Comparison of ENCODE assay signal across 1 cellular context in the genomic region with DNA sequence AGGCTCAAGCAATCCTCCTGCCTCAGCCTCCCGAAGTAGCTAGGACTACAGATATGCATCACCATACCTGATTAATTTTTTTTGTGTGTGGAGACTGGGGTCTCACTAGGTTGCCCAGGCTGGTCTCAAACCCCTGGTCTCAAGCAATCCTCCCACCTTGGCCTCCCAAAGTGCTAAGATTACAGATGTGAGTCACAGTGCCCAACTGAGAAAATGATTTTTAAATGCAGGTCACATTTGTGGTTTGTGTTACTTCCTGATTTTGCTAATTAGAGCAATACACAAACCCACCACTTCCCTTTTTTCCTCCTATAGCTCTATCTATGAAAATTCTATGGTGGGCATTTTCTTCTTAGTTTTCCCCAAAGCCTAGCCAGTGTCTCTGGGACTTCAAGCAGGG.
TF ChIP-seq lines count a peak whose summit lies in the region.

No MANE protein-coding gene starts in this region.

TF ChIP-seq in K562, 482 proteins besides CTCF, POLR2A, EP300 and RAD21 (continued from another document):
- TF ChIP-seq HLTF (IDR thresholded peaks at IDR 0.05) (no peak), ARID1B (IDR thresholded peaks at IDR 0.05) (peak; percentile 25; the same call in 1 of the 2 replicates), ZNF121 (CRISPR knock-in tag; conservative IDR thresholded peaks at IDR 0.05) (peak; percentile 97), ZNF785 (CRISPR knock-in tag; IDR thresholded peaks at IDR 0.05) (no peak), MTA3 (IDR thresholded peaks at IDR 0.05; ENCODE audit: borderline replicate concordance) (no peak), RBM25 (IDR thresholded peaks at IDR 0.05; ENCODE audit: low read depth, low read length, severe bottlenecking) (peak; percentile 36), MXI1 (IDR thresholded peaks at IDR 0.05; ENCODE audit: low read depth, low read length) (no peak), JUND (IDR thresholded peaks at IDR 0.05; ENCODE audit: borderline replicate concordance, low read depth, low read length) (peak; percentile 39; the same call in 1 of the 2 replicates), JUND (tag; IDR thresholded peaks at IDR 0.05; ENCODE audit: borderline replicate concordance, low read depth, low read length) (peak; percentile 21; the same call in 1 of the 3 replicates), HDAC2 (IDR thresholded peaks at IDR 0.05) (peak; percentile 54; the same call in 1 of the 2 replicates), RNF2 (IDR thresholded peaks at IDR 0.05) (peak; percentile 57; the same call in 1 of the 2 replicates), SPI1 (IDR thresholded peaks at IDR 0.05; ENCODE audit: borderline replicate concordance, low read depth, low read length) (peak; percentile 99), ESRRA (IDR thresholded peaks at IDR 0.05; ENCODE audit: borderline replicate concordance, low read depth) (peak; percentile 78; the same call in 1 of the 2 replicates), KDM1A (IDR thresholded peaks at IDR 0.05) (peak; percentile 88 to 91), CBFA2T3 (IDR thresholded peaks at IDR 0.05) (0 out of 2 replicates have a peak, but pooled peaks have one; percentile 16), BCOR (IDR thresholded peaks at IDR 0.05) (peak; percentile 11; the same call in 1 of the 2 replicates), GABPB1 (CRISPR knock-in tag; IDR thresholded peaks at IDR 0.05) (no peak)
- TF ChIP-seq, protein P1, sequence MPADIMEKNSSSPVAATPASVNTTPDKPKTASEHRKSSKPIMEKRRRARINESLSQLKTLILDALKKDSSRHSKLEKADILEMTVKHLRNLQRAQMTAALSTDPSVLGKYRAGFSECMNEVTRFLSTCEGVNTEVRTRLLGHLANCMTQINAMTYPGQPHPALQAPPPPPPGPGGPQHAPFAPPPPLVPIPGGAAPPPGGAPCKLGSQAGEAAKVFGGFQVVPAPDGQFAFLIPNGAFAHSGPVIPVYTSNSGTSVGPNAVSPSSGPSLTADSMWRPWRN (IDR thresholded peaks at IDR 0.05; ENCODE audit: low read depth): peak; percentile 77; the same call in 1 of the 2 replicates
- TF ChIP-seq, protein P2, sequence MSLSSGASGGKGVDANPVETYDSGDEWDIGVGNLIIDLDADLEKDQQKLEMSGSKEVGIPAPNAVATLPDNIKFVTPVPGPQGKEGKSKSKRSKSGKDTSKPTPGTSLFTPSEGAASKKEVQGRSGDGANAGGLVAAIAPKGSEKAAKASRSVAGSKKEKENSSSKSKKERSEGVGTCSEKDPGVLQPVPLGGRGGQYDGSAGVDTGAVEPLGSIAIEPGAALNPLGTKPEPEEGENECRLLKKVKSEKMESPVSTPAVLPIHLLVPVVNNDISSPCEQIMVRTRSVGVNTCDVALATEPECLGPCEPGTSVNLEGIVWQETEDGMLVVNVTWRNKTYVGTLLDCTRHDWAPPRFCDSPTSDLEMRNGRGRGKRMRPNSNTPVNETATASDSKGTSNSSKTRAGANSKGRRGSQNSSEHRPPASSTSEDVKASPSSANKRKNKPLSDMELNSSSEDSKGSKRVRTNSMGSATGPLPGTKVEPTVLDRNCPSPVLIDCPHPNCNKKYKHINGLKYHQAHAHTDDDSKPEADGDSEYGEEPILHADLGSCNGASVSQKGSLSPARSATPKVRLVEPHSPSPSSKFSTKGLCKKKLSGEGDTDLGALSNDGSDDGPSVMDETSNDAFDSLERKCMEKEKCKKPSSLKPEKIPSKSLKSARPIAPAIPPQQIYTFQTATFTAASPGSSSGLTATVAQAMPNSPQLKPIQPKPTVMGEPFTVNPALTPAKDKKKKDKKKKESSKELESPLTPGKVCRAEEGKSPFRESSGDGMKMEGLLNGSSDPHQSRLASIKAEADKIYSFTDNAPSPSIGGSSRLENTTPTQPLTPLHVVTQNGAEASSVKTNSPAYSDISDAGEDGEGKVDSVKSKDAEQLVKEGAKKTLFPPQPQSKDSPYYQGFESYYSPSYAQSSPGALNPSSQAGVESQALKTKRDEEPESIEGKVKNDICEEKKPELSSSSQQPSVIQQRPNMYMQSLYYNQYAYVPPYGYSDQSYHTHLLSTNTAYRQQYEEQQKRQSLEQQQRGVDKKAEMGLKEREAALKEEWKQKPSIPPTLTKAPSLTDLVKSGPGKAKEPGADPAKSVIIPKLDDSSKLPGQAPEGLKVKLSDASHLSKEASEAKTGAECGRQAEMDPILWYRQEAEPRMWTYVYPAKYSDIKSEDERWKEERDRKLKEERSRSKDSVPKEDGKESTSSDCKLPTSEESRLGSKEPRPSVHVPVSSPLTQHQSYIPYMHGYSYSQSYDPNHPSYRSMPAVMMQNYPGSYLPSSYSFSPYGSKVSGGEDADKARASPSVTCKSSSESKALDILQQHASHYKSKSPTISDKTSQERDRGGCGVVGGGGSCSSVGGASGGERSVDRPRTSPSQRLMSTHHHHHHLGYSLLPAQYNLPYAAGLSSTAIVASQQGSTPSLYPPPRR (CRISPR knock-in tag; IDR thresholded peaks at IDR 0.05; ENCODE audit: borderline replicate concordance): 0 out of 2 replicates have a peak, but pooled peaks have one; percentile 72
- TF ChIP-seq, protein P3, sequence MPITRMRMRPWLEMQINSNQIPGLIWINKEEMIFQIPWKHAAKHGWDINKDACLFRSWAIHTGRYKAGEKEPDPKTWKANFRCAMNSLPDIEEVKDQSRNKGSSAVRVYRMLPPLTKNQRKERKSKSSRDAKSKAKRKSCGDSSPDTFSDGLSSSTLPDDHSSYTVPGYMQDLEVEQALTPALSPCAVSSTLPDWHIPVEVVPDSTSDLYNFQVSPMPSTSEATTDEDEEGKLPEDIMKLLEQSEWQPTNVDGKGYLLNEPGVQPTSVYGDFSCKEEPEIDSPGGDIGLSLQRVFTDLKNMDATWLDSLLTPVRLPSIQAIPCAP (CRISPR knock-in tag; IDR thresholded peaks at IDR 0.05; ENCODE audit: borderline replicate concordance): no peak
